31 cellular contexts compared by ENCODE assay signal in the genomic region with DNA sequence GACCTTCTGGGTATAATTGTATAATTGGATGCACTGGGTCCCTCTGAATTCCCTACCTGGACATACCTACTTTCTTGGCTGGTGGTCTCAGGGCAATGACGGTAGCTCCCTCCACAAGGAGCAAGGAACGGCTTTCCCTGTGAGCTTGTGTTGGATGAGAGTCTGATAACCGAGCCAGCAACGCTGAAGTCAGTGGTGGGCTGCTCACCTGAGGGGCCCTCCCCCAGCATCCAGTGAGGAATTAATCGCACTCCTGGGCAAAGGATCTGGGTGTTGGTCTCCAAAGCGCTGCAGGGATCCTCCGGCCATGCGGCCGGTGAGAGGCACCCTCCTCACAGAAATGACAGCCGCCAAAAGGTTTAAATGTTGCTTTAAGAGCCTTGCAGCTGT. TPM values are rescaled to one million over a fixed set of nuclear protein-coding genes. Genes with fewer than 3 reads are reported as not detected.
"Had no signal": no experiment of that assay in that cellular context is flagged by ENCODE, and none has a peak within 500 bp of the region (broad histone marks: within the 10 kb centered on the region; RNA-seq: fewer than 3 reads in every experiment).

No MANE protein-coding gene starts in this region.

- DNase-seq: activated B cell treated with CpG ODN at 0.5 μM for 24 hours; activated CD4-positive, alpha-beta T cell treated with anti-CD3 and anti-CD28 coated beads for 48 hours; activated CD4-positive, alpha-beta T cell treated with anti-CD3 and anti-CD28 coated beads, Interleukin-2, amount 50 U/mL, for 1 hour; activated CD4-positive, alpha-beta T cell treated with anti-CD3 and anti-CD28 coated beads, Interleukin-2, amount 50 U/mL, for 48 hours; activated CD8-positive, alpha-beta memory T cell treated with anti-CD3 and anti-CD28 coated beads, Interleukin-2, amount 50 U/mL, for 48 hours; activated CD8-positive, alpha-beta T cell treated with anti-CD3 and anti-CD28 coated beads for 36 hours; activated effector memory CD4-positive, alpha-beta T cell treated with Interleukin-2 at 50 U/mL for 16 hours; activated gamma-delta T cell treated with Interleukin-2 at 50 U/mL for 16 hours; activated naive CD4-positive, alpha-beta T cell treated with anti-CD3 and anti-CD28 coated beads, Interleukin-2, amount 50 U/mL, for 16 hours; activated naive CD4-positive, alpha-beta T cell treated with Interleukin-2 at 50 U/mL for 16 hours; activated T-cell treated with anti-CD3 and anti-CD28 coated beads for 4 hours; activated T-cell treated with anti-CD3 and anti-CD28 coated beads, Interleukin-2, amount 50 U/mL, for 24 hours; activated T-cell treated with anti-CD3 and anti-CD28 coated beads, Interleukin-2, amount 50 U/mL, for 72 hours; amygdala; aorta; body of pancreas; central memory CD4-positive, alpha-beta T cell; cerebellar nuclear complex; colonic mucosa; effector CD8-positive, alpha-beta T cell; foreskin fibroblast; T-helper 1 cell; T-helper 17 cell; T1000; WERI-Rb-1 had no signal

- ATAC-seq: activated CD4-positive, CD25-positive, alpha-beta regulatory T cell treated with anti-CD3 and anti-CD28 coated beads, Interleukin-2, amount 50 U/mL, for 24 hours; activated CD8-positive, alpha-beta T cell treated with anti-CD3 and anti-CD28 coated beads for 36 hours; activated T-cell treated with anti-CD3 and anti-CD28 coated beads, Interleukin-2, amount 50 U/mL, for 72 hours; activated T-helper 17 cell treated with anti-CD3 and anti-CD28 coated beads, Interleukin-2, amount 50 U/mL, for 72 hours; body of pancreas; esophagus mucosa; T-helper 17 cell had no signal

- H3K36me3 Mint-ChIP-seq: activated naive CD8-positive, alpha-beta T cell had no signal

- H3K9me3 ChIP-seq: body of pancreas, colonic mucosa had no signal

- H3K27ac Mint-ChIP-seq: activated B cell treated with CpG ODN at 0.5 μM for 24 hours; activated CD8-positive, alpha-beta T cell treated with anti-CD3 and anti-CD28 coated beads for 36 hours; activated naive CD8-positive, alpha-beta T cell; activated T-cell treated with anti-CD3 and anti-CD28 coated beads, Interleukin-2, amount 50 U/mL, for 24 hours; activated T-cell treated with anti-CD3 and anti-CD28 coated beads, Interleukin-2, amount 50 U/mL, for 72 hours; activated T-helper 17 cell treated with anti-CD3 and anti-CD28 coated beads, Interleukin-2, amount 50 U/mL, for 72 hours; T-helper 17 cell; T-helper 2 cell treated with Interferon-gamma antibody and Interleukin-4, amounts not matched to agents 5 μg/mL and 100 μg/mL, for 36 hours had no signal

- H3K9me3 Mint-ChIP-seq: activated CD8-positive, alpha-beta T cell treated with anti-CD3 and anti-CD28 coated beads for 36 hours; activated T-cell treated with anti-CD3 and anti-CD28 coated beads, Interleukin-2, amount 50 U/mL, for 24 hours; activated T-cell treated with anti-CD3 and anti-CD28 coated beads, Interleukin-2, amount 50 U/mL, for 72 hours; activated T-helper 17 cell treated with anti-CD3 and anti-CD28 coated beads, Interleukin-2, amount 50 U/mL, for 72 hours; T-helper 2 cell treated with Interferon-gamma antibody and Interleukin-4, amounts not matched to agents 5 μg/mL and 100 μg/mL, for 36 hours had no signal

- H3K36me3 ChIP-seq: colonic mucosa, WERI-Rb-1 had no signal

- H3K4me3 ChIP-seq: body of pancreas, colonic mucosa had no signal

- H3K4me1 ChIP-seq: colonic mucosa had no signal

- H3K27ac ChIP-seq: body of pancreas, colonic mucosa, WERI-Rb-1 had no signal

- H3K4me3 Mint-ChIP-seq: activated B cell treated with CpG ODN at 0.5 μM for 24 hours; activated CD8-positive, alpha-beta T cell treated with anti-CD3 and anti-CD28 coated beads for 36 hours; activated naive CD8-positive, alpha-beta T cell; activated T-cell treated with anti-CD3 and anti-CD28 coated beads, Interleukin-2, amount 50 U/mL, for 24 hours; activated T-cell treated with anti-CD3 and anti-CD28 coated beads, Interleukin-2, amount 50 U/mL, for 72 hours; activated T-helper 17 cell treated with anti-CD3 and anti-CD28 coated beads, Interleukin-2, amount 50 U/mL, for 72 hours; T-helper 17 cell; T-helper 2 cell treated with Interferon-gamma antibody and Interleukin-4, amounts not matched to agents 5 μg/mL and 100 μg/mL, for 36 hours had no signal

- H3K27me3 ChIP-seq: body of pancreas, colonic mucosa had no signal

RNA-seq across cellular contexts. Expression of gene LONRF2, which starts 47.1 kb away (rescaled TPM):
- total RNA-seq: dermis microvascular lymphatic vessel endothelial cell had no signal
